Comparison of ENCODE assay signal across 1 cellular context in the genomic region with DNA sequence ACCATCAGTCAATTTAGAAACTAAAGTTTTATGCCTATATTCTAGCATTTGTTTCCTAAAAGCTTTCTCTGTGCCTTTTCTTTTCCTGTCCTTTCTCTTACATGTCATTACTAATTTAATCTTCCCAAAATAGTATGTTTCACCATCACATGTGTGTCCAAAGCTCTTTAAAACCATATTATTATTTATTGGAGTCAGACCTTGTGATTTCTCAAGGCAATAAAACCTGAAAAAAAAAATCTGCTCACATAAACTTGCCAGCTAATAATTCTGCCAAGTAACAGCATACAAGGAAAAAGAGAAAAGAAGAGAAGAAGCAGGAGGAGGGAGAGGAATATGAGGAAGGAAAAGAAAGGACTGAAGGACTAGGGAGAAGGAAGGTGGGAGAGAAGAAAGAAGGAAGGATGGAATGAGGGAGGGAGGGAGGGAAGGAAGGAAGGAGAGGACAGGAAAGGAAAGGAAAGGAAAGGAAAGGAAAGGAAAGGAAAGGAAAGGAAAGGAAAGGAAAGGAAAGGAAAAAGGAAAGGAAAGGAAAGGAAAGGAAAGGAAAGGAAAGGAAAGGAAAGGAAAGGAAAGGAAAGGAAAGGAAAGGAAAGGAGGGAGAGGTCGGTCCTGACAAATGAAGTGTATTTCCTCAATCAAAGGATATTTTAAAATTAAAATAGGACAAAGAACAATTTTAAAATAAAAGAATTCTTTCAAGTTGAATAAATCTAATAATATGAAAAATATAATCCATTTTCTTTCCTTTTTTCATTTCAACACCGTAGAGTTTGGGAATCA.
TF ChIP-seq lines count a peak whose summit lies in the region.

No MANE protein-coding gene starts in this region.

TF ChIP-seq in HEK293, 187 proteins besides CTCF, POLR2A, EP300 and RAD21 (continued from another document):
- TF ChIP-seq, protein P1, sequence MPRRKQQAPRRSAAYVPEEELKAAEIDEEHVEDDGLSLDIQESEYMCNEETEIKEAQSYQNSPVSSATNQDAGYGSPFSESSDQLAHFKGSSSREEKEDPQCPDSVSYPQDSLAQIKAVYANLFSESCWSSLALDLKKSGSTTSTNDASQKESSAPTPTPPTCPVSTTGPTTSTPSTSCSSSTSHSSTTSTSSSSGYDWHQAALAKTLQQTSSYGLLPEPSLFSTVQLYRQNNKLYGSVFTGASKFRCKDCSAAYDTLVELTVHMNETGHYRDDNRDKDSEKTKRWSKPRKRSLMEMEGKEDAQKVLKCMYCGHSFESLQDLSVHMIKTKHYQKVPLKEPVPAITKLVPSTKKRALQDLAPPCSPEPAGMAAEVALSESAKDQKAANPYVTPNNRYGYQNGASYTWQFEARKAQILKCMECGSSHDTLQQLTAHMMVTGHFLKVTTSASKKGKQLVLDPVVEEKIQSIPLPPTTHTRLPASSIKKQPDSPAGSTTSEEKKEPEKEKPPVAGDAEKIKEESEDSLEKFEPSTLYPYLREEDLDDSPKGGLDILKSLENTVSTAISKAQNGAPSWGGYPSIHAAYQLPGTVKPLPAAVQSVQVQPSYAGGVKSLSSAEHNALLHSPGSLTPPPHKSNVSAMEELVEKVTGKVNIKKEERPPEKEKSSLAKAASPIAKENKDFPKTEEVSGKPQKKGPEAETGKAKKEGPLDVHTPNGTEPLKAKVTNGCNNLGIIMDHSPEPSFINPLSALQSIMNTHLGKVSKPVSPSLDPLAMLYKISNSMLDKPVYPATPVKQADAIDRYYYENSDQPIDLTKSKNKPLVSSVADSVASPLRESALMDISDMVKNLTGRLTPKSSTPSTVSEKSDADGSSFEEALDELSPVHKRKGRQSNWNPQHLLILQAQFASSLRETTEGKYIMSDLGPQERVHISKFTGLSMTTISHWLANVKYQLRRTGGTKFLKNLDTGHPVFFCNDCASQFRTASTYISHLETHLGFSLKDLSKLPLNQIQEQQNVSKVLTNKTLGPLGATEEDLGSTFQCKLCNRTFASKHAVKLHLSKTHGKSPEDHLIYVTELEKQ (tag by site-specific recombination; IDR thresholded peaks at IDR 0.05; ENCODE audit: borderline replicate concordance): no peak
